8 cellular contexts compared by ENCODE assay signal in the genomic region with DNA sequence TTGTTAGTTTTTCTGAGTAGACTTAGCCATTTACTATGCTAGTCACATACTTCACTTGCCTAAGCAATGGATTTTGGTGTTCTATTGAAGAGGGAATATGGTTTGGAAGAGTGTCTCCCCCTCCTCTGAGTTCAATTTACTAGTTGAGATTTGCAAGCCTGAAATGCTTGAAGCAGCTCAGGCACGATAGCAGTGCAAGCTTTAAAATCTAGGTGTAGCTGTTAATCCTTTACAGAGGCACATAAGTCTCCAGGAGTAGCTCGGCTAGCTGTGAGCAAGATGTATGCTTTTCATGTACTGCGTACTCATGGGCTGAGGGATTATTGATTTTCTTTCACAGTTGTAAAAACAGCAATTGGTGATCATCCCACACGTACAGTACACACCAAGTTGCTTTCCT. TPM values are rescaled to one million over a fixed set of nuclear protein-coding genes. Genes with fewer than 3 reads are reported as not detected.
DNase-seq lines count a peak whose midpoint lies in the region; ATAC-seq, FAIRE-seq and TF ChIP-seq lines count a peak whose summit lies in the region.

No MANE protein-coding gene starts in this region.

- H3K27ac ChIP-seq in pancreas: peak overlapping the region in 2 of 4 donors; percentile 63 to 78

- CTCF ChIA-PET in Calu3 (lab: Charles Lee): interaction anchor here (1.2 to 1.6 kb wide), 3 partner anchors 112 to 364 kb away, joined by 3 to 6 read pairs (median 4); no protein-coding TSS in a partner anchor
- CTCF ChIA-PET in activated CD4-positive, alpha-beta T cell treated with anti-CD3 and anti-CD28 coated beads, Interleukin-2, amount 10 ng/mL, durations not matched to agents 7 days and 5 days (lab: Charles Lee): no interaction called here

- 8 to 9% methylated on average over 4 of the region's 4 CpGs for WGBS in pancreas, 2 donors

- H3K36me3 ChIP-seq in pancreas: no peaks in the 10 kb centered on the region

- TF ChIP-seq CTCF in Calu3 (IDR thresholded peaks at IDR 0.05; ENCODE audit: unreplicated experiment) (no peak), pancreas (IDR thresholded peaks at IDR 0.05) (no peak)

- peak overlapping the region; percentile 72 for H3K4me3 Mint-ChIP-seq in Calu3 (ENCODE audit: low read depth, unreplicated experiment)
- H3K4me3 Mint-ChIP-seq in activated CD4-positive, alpha-beta T cell treated with anti-CD3 and anti-CD28 coated beads, Interleukin-2, amount 10 ng/mL, durations not matched to agents 7 days and 5 days: no peak overlapping the region

- H3K27me3 ChIP-seq in pancreas: no peaks in the 10 kb centered on the region

- H3K9me3 ChIP-seq in pancreas: no peaks in the 10 kb centered on the region

- FAIRE-seq in pancreas (lab: Jason Lieb, UNC): no peak

- DNase-seq in Calu3 (no peak), NCI-H748 treated with DMSO at 0.1 percent for 48 hours (lab: John Stamatoyannopoulos, UW) (peak; percentile 48), fibroblast of gingiva (ENCODE audit: low read depth) (peak; percentile 15), pancreas (peak in 1 of 6 donors; percentile 14), DMS79 (lab: John Stamatoyannopoulos, UW) (no peak)
- no peak for DNase-seq in activated naive CD4-positive, alpha-beta T cell treated with anti-CD3 and anti-CD28 coated beads, Interleukin-2, amount 50 U/mL, for 72 hours (ENCODE audit: low spot score in 2 of 2)
- DNase-seq in activated CD4-positive, CD25-positive, alpha-beta regulatory T cell (lab: John Stamatoyannopoulos, UW): no peak
- DNase-seq in activated CD4-positive, alpha-beta T cell treated with anti-CD3 and anti-CD28 coated beads, Interleukin-2, amount 10 ng/mL, durations not matched to agents 7 days and 5 days: no peak

- intact Hi-C loops in Calu3 (cut with micrococcal nuclease; ENCODE audit: unreplicated experiment): loop anchor here (2.0 to 10.0 kb wide), 7 partner anchors 76 to 1648 kb away; no protein-coding TSS in a partner anchor
- intact Hi-C loops in pancreas (cut with DNase I): no loop called here

- no TSS peak for BruUV-seq in Calu3 (replicated peaks; lab: Mats Ljungman, UMichigan)

- no peaks in the 10 kb centered on the region for H3K4me1 ChIP-seq in pancreas

- POLR2A ChIA-PET in activated CD4-positive, alpha-beta T cell treated with anti-CD3 and anti-CD28 coated beads, Interleukin-2, amount 10 ng/mL, durations not matched to agents 7 days and 5 days (lab: Charles Lee): no interaction called here

- H3K27me3 Mint-ChIP-seq in Calu3 (ENCODE audit: unreplicated experiment): no peaks in the 10 kb centered on the region
- no peaks in the 10 kb centered on the region for H3K27me3 Mint-ChIP-seq in activated CD4-positive, alpha-beta T cell treated with anti-CD3 and anti-CD28 coated beads, Interleukin-2, amount 10 ng/mL, durations not matched to agents 7 days and 5 days

- H3K4me3 ChIP-seq in pancreas: peak overlapping the region; percentile 1 to 47 (median 28)

- H3K9me3 Mint-ChIP-seq in Calu3 (ENCODE audit: low read depth, unreplicated experiment): no peaks in the 10 kb centered on the region
- peaks cover 0 to 4% of the 10 kb centered on the region in 2 donors for H3K9me3 Mint-ChIP-seq in activated naive CD4-positive, alpha-beta T cell treated with anti-CD3 and anti-CD28 coated beads, Interleukin-2, amount 50 U/mL, for 72 hours
- H3K9me3 Mint-ChIP-seq in activated CD4-positive, alpha-beta T cell treated with anti-CD3 and anti-CD28 coated beads, Interleukin-2, amount 10 ng/mL, durations not matched to agents 7 days and 5 days: no peaks in the 10 kb centered on the region

- no peaks in the 10 kb centered on the region for H3K4me1 Mint-ChIP-seq in Calu3 (ENCODE audit: low read depth, unreplicated experiment)
- no peaks in the 10 kb centered on the region for H3K4me1 Mint-ChIP-seq in activated CD4-positive, alpha-beta T cell treated with anti-CD3 and anti-CD28 coated beads, Interleukin-2, amount 10 ng/mL, durations not matched to agents 7 days and 5 days

- peak overlapping the region; percentile 61 for H3K27ac Mint-ChIP-seq in Calu3 (ENCODE audit: unreplicated experiment)
- H3K27ac Mint-ChIP-seq in activated naive CD4-positive, alpha-beta T cell treated with anti-CD3 and anti-CD28 coated beads, Interleukin-2, amount 50 U/mL, for 72 hours: no peak overlapping the region
- H3K27ac Mint-ChIP-seq in activated CD4-positive, alpha-beta T cell treated with anti-CD3 and anti-CD28 coated beads, Interleukin-2, amount 10 ng/mL, durations not matched to agents 7 days and 5 days: no peak overlapping the region

- peaks cover 14% of the 10 kb centered on the region for H3K36me3 Mint-ChIP-seq in Calu3 (ENCODE audit: insufficient read depth, unreplicated experiment)
- H3K36me3 Mint-ChIP-seq in activated naive CD4-positive, alpha-beta T cell treated with anti-CD3 and anti-CD28 coated beads, Interleukin-2, amount 50 U/mL, for 72 hours: no peaks in the 10 kb centered on the region
- H3K36me3 Mint-ChIP-seq in activated CD4-positive, alpha-beta T cell treated with anti-CD3 and anti-CD28 coated beads, Interleukin-2, amount 10 ng/mL, durations not matched to agents 7 days and 5 days (ENCODE audit: low read depth): no peaks in the 10 kb centered on the region

- ATAC-seq in pancreas: peak; percentile 50 to 70 (median 64)
- ATAC-seq in activated naive CD4-positive, alpha-beta T cell treated with anti-CD3 and anti-CD28 coated beads, Interleukin-2, amount 50 U/mL, for 72 hours: no peak

RNA-seq across cellular contexts. Expression of a gene that starts 0.7 kb away (rescaled TPM):
- total RNA-seq in Calu3 (2022): 4.6 and 9.5 TPM in 2 replicates
- 10 to 100 TPM in 1 of 6 donors, 1 to 10 TPM in 4, under 1 TPM in 1; 0.92 to 11.0 (median 1.5) TPM for total RNA-seq in pancreas
- polyA plus RNA-seq in pancreas: 1 to 10 TPM in 1 of 2 donors, under 1 TPM in 1; 0.72 to 1.1 TPM
- total RNA-seq in activated naive CD4-positive, alpha-beta T cell treated with anti-CD3 and anti-CD28 coated beads, Interleukin-2, amount 50 U/mL, for 72 hours: not detected
- not detected for total RNA-seq in activated CD4-positive, alpha-beta T cell treated with anti-CD3 and anti-CD28 coated beads, Interleukin-2, amount 10 ng/mL, durations not matched to agents 7 days and 5 days

Comparison
In these comparisons a context has a peak if more than half of its experiments do, and no peak if none do; other contexts are left out.
1. DNase-seq: peak in NCI-H748 treated with DMSO at 0.1 percent for 48 hours (single experiment) and fibroblast of gingiva (single experiment); none in Calu3 (single experiment), activated naive CD4-positive, alpha-beta T cell treated with anti-CD3 and anti-CD28 coated beads, Interleukin-2, amount 50 U/mL, for 72 hours (0 of 2), activated CD4-positive, CD25-positive, alpha-beta regulatory T cell (0 of 4), DMS79 (single experiment) and activated CD4-positive, alpha-beta T cell treated with anti-CD3 and anti-CD28 coated beads, Interleukin-2, amount 10 ng/mL, durations not matched to agents 7 days and 5 days (single experiment).
2. ATAC-seq: peak in pancreas (4 of 4); none in activated naive CD4-positive, alpha-beta T cell treated with anti-CD3 and anti-CD28 coated beads, Interleukin-2, amount 50 U/mL, for 72 hours (0 of 2).